ENCODE assay signal across 8 cellular contexts in the genomic region with DNA sequence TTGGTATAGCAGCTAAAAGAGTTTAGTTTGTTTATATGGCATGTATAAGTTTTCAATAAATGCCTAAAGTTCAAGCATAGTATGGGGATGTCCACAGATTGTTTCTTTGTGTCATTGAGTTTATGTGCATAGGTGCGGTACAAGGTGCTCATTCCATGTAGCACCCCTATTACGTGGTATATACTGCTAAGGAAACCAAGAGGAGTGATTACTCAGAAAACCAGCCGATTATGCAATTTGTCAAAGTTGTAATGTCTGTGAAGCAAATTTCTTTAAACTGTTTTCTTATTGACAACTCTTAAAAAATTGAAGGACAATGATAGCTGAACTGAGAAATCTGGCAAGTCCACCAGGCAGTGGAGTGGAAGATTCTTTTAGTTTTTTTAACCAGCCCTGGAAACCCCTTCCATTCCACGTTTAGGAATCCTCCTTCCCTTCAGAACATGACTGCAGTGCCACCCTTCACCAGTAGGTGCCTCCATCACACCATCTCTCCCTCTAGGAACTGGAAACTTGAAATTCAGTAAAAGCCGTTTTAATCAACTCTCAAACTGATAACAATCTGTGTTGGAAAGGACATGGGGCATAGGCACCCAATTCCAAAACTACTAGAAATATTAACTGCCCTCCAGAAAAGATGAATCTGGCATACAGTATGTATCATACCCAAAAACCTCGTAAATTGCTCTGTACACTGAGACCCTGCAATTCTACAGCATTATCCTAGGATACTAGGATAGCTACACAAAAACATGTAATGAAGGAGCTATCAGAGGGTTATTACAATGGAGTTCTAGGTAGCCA. TPM values are rescaled to one million over a fixed set of nuclear protein-coding genes. Genes with fewer than 3 reads are reported as not detected.
DNase-seq lines count a peak whose midpoint lies in the region; ATAC-seq and TF ChIP-seq lines count a peak whose summit lies in the region.

No MANE protein-coding gene starts in this region.

- no peaks in the 10 kb centered on the region for H3K36me3 ChIP-seq in lung (ENCODE audit: control insufficient read depth in 2 of 2, insufficient read depth in 2 of 2, low read length in 2 of 2)

- H3K4me1 ChIP-seq in lung (ENCODE audit: control insufficient read depth in 2 of 2, insufficient read depth in 2 of 2, low read length in 2 of 2) = peaks cover 6 to 25% of the 10 kb centered on the region in 2 donors

- DNase-seq in A172 (ENCODE audit: low spot score) (peak; percentile 59), NCI-H345 (lab: John Stamatoyannopoulos, UW) (peak; percentile 43), dermis blood vessel endothelial cell (peak; percentile 86), lung (ENCODE audit: low spot score) (peak; percentile 71)
- DNase-seq in activated CD4-positive, alpha-beta T cell treated with anti-CD3 and anti-CD28 coated beads, Interleukin-2, amount 50 U/mL, for 1 hour = peak; percentile 68
- DNase-seq in stimulated activated CD8-positive, alpha-beta memory T cell treated with anti-CD3 and anti-CD28 coated beads, Interleukin-12 subunit alpha, Interleukin-12 subunit beta, amount 100 ng/mL, for 1 hour (ENCODE audit: low read depth) = peak; percentile 33

- H3K27me3 ChIP-seq in lung (ENCODE audit: control insufficient read depth, insufficient read depth) = no peaks in the 10 kb centered on the region

- TF ChIP-seq CTCF in GM12874 (IDR thresholded peaks at IDR 0.05; ENCODE audit: insufficient read depth, low read depth, low read length) (peak; percentile 93), lung (IDR thresholded peaks at IDR 0.05; ENCODE audit: control extremely low read depth, extremely low read depth) (peak; percentile 98)

- no peak overlapping the region for H3K4me3 ChIP-seq in lung

- 27 to 33% methylated on average over 6 of the region's 6 CpGs for WGBS in lung, 2 donors

- no peaks in the 10 kb centered on the region for H3K9me3 ChIP-seq in lung (ENCODE audit: control insufficient read depth in 2 of 2, insufficient read depth in 1 of 2, low read length in 1 of 2)

- H3K27ac ChIP-seq in lung (ENCODE audit: low read depth in 1 of 2, low read length in 1 of 2) = peak overlapping the region in 1 of 2 donors; percentile 39

- peak; percentile 53 for ATAC-seq in lung (ENCODE audit: insufficient read depth, low FRiP score)
- ATAC-seq in GM18909 (IDR thresholded peaks at IDR 0.05; ENCODE audit: poor library complexity, unreplicated experiment) = no peak

RNA-seq across cellular contexts. Expression of a gene that starts 43.5 kb away (rescaled TPM):
- total RNA-seq in A172 (2014; rRNA removed; shearing (Covaris generic)) = 14.5 and 17.9 TPM in 2 replicates
- total RNA-seq in dermis blood vessel endothelial cell (5.0 and 6.5 TPM in 2 replicates), lung (1 to 10 TPM; 2.7 to 6.3 TPM)
- under 1 TPM; 0.73 to 0.84 TPM for polyA plus RNA-seq in lung

RNA-seq across cellular contexts. Expression of a gene that starts 43.5 kb away (rescaled TPM):
- total RNA-seq in A172 (2014; rRNA removed; shearing (Covaris generic)) = 47.0 and 49.5 TPM in 2 replicates
- total RNA-seq in dermis blood vessel endothelial cell = 14.3 and 18.4 TPM in 2 replicates
- 10 to 100 TPM; 12.5 to 29.7 TPM for total RNA-seq in lung
- 1 to 10 TPM; 5.9 to 9.3 TPM for polyA plus RNA-seq in lung

RNA-seq across cellular contexts. Expression of a gene that starts 50.4 kb away (rescaled TPM):
- total RNA-seq in A172 (2014; rRNA removed; shearing (Covaris generic)) = 26.1 and 28.8 TPM in 2 replicates
- 33.8 and 80.8 TPM in 2 replicates for total RNA-seq in dermis blood vessel endothelial cell
- 10 to 100 TPM; 12.2 to 27.8 TPM for total RNA-seq in lung
- 1 to 10 TPM; 6.1 to 6.6 TPM for polyA plus RNA-seq in lung

RNA-seq across cellular contexts. Expression of a gene that starts 50.8 kb away (rescaled TPM):
- total RNA-seq in A172 (2014; rRNA removed; shearing (Covaris generic)) = 58.3 and 77.2 TPM in 2 replicates
- 75.2 and 87.4 TPM in 2 replicates for total RNA-seq in dermis blood vessel endothelial cell
- total RNA-seq in lung = 10 to 100 TPM; 27.8 to 29.8 TPM
- 10 to 100 TPM; 32.5 to 50.5 TPM for polyA plus RNA-seq in lung

Comparison
In these comparisons a context has a peak if more than half of its experiments do, and no peak if none do; other contexts are left out.
1. DNase-seq: peak in every context shown above with its lines; median percentile 86 in dermis blood vessel endothelial cell; 71 in lung; 68 in activated CD4-positive, alpha-beta T cell treated with anti-CD3 and anti-CD28 coated beads, Interleukin-2, amount 50 U/mL, for 1 hour; 59 in A172; 43 in NCI-H345; 33 in stimulated activated CD8-positive, alpha-beta memory T cell treated with anti-CD3 and anti-CD28 coated beads, Interleukin-12 subunit alpha, Interleukin-12 subunit beta, amount 100 ng/mL, for 1 hour.